19 cellular contexts compared by ENCODE assay signal in genomic region chr6:33976425-33977360, GRCh38.
DNase-seq lines count a peak whose midpoint lies in the region; ATAC-seq and TF ChIP-seq lines count a peak whose summit lies in the region.
"Had no signal": no experiment of that assay in that cellular context is flagged by ENCODE, and none has a peak within 500 bp of the region (broad histone marks: within the 10 kb centered on the region; RNA-seq: fewer than 3 reads in every experiment).

No MANE protein-coding gene starts in this region.

- no peak overlapping the region for H3K27ac ChIP-seq in coronary artery
- H3K27ac ChIP-seq: transverse colon had no signal

- H3K9me3 Mint-ChIP-seq in activated T-cell treated with anti-CD3 and anti-CD28 coated beads, Interleukin-2, amount 50 U/mL, for 24 hours: no peaks in the 10 kb centered on the region
- no peaks in the 10 kb centered on the region for H3K9me3 Mint-ChIP-seq in activated T-cell treated with anti-CD3 and anti-CD28 coated beads, Interleukin-2, amount 50 U/mL, for 72 hours
- H3K9me3 Mint-ChIP-seq in type B pancreatic cell: peaks cover 5% of the 10 kb centered on the region
- H3K9me3 Mint-ChIP-seq: natural killer cell had no signal

- no peak for TF ChIP-seq CTCF in coronary artery (IDR thresholded peaks at IDR 0.05)
- TF ChIP-seq CTCF in type B pancreatic cell (conservative IDR thresholded peaks at IDR 0.05): no peak

- no peak overlapping the region for H3K4me3 Mint-ChIP-seq in activated T-cell treated with anti-CD3 and anti-CD28 coated beads, Interleukin-2, amount 50 U/mL, for 24 hours
- H3K4me3 Mint-ChIP-seq in activated T-cell treated with anti-CD3 and anti-CD28 coated beads, Interleukin-2, amount 50 U/mL, for 72 hours: no peak overlapping the region
- peak overlapping the region; percentile 10 for H3K4me3 Mint-ChIP-seq in type B pancreatic cell
- H3K4me3 Mint-ChIP-seq: activated CD8-positive, alpha-beta T cell treated with anti-CD3 and anti-CD28 coated beads, Interleukin-2, amount 10 ng/mL, durations not matched to agents 7 days and 5 days; CD4-positive, CD25-positive, alpha-beta regulatory T cell; natural killer cell had no signal

- H3K36me3 Mint-ChIP-seq in activated T-cell treated with anti-CD3 and anti-CD28 coated beads, Interleukin-2, amount 50 U/mL, for 24 hours (ENCODE audit: low read depth): no peaks in the 10 kb centered on the region
- H3K36me3 Mint-ChIP-seq in activated T-cell treated with anti-CD3 and anti-CD28 coated beads, Interleukin-2, amount 50 U/mL, for 72 hours (ENCODE audit: insufficient read depth in 2 of 2): no peaks in the 10 kb centered on the region
- no peaks in the 10 kb centered on the region for H3K36me3 Mint-ChIP-seq in type B pancreatic cell
- H3K36me3 Mint-ChIP-seq: CD4-positive, CD25-positive, alpha-beta regulatory T cell; natural killer cell had no signal

- H3K27me3 Mint-ChIP-seq in activated T-cell treated with anti-CD3 and anti-CD28 coated beads, Interleukin-2, amount 50 U/mL, for 24 hours: peaks cover 32% of the 10 kb centered on the region
- H3K27me3 Mint-ChIP-seq in activated T-cell treated with anti-CD3 and anti-CD28 coated beads, Interleukin-2, amount 50 U/mL, for 72 hours (ENCODE audit: low read depth): peaks cover 31% of the 10 kb centered on the region
- peaks cover 45% of the 10 kb centered on the region for H3K27me3 Mint-ChIP-seq in type B pancreatic cell

- ATAC-seq in activated T-cell treated with anti-CD3 and anti-CD28 coated beads, Interleukin-2, amount 50 U/mL, for 72 hours (replicated peaks in 1 of 2): no peak
- ATAC-seq: activated CD8-positive, alpha-beta T cell treated with anti-CD3 and anti-CD28 coated beads, Interleukin-2, amount 10 ng/mL, durations not matched to agents 7 days and 5 days; natural killer cell had no signal

- H3K4me3 ChIP-seq in coronary artery: no peak overlapping the region
- H3K4me3 ChIP-seq: lung had no signal

- TF ChIP-seq POLR2A in erythroblast (IDR thresholded peaks at IDR 0.05; ENCODE audit: low read length): no peak

- peaks cover 4% of the 10 kb centered on the region for H3K4me1 Mint-ChIP-seq in activated T-cell treated with anti-CD3 and anti-CD28 coated beads, Interleukin-2, amount 50 U/mL, for 24 hours (ENCODE audit: low read depth)
- peaks cover 6% of the 10 kb centered on the region for H3K4me1 Mint-ChIP-seq in activated T-cell treated with anti-CD3 and anti-CD28 coated beads, Interleukin-2, amount 50 U/mL, for 72 hours (ENCODE audit: low read depth)
- peaks cover 11% of the 10 kb centered on the region for H3K4me1 Mint-ChIP-seq in type B pancreatic cell (ENCODE audit: unreplicated experiment)

- peak; percentile 24 for DNase-seq in activated T-cell treated with anti-CD3 and anti-CD28 coated beads, Interleukin-2, amount 50 U/mL, for 24 hours
- DNase-seq in activated T-cell treated with anti-CD3 and anti-CD28 coated beads, Interleukin-2, amount 50 U/mL, for 72 hours: no peak
- DNase-seq in coronary artery (ENCODE audit: low spot score) (peak; percentile 60), mesenteric fat pad (ENCODE audit: low spot score) (peak; percentile 57), type B pancreatic cell (ENCODE audit: extremely low spot score, unreplicated experiment) (peak; percentile 36), T-helper 1 cell (no peak), DMS 273 treated with DMSO at 0.1 percent for 48 hours (lab: John Stamatoyannopoulos, UW) (no peak), erythroblast (lab: John Stamatoyannopoulos, UW) (no peak)
- DNase-seq: activated CD8-positive, alpha-beta T cell treated with anti-CD3 and anti-CD28 coated beads, Interleukin-2, amount 10 ng/mL, durations not matched to agents 7 days and 5 days; amygdala; CD4-positive, CD25-positive, alpha-beta regulatory T cell; DMS79; foreskin fibroblast; HCEC 1CT; natural killer cell; NCI-H226; RPMI8226; transverse colon had no signal

- H3K27ac Mint-ChIP-seq in activated T-cell treated with anti-CD3 and anti-CD28 coated beads, Interleukin-2, amount 50 U/mL, for 24 hours: no peak overlapping the region
- H3K27ac Mint-ChIP-seq in activated T-cell treated with anti-CD3 and anti-CD28 coated beads, Interleukin-2, amount 50 U/mL, for 72 hours: no peak overlapping the region
- H3K27ac Mint-ChIP-seq in type B pancreatic cell: no peak overlapping the region
- H3K27ac Mint-ChIP-seq: activated CD8-positive, alpha-beta T cell treated with anti-CD3 and anti-CD28 coated beads, Interleukin-2, amount 10 ng/mL, durations not matched to agents 7 days and 5 days; CD4-positive, CD25-positive, alpha-beta regulatory T cell; natural killer cell had no signal

Comparison
In these comparisons a context has a peak if more than half of its experiments do, and no peak if none do; other contexts are left out.
1. DNase-seq: peak in activated T-cell treated with anti-CD3 and anti-CD28 coated beads, Interleukin-2, amount 50 U/mL, for 24 hours (single experiment), coronary artery (single experiment), mesenteric fat pad (single experiment) and type B pancreatic cell (single experiment); none in activated T-cell treated with anti-CD3 and anti-CD28 coated beads, Interleukin-2, amount 50 U/mL, for 72 hours (0 of 2), T-helper 1 cell (0 of 5), DMS 273 treated with DMSO at 0.1 percent for 48 hours (single experiment) and erythroblast (0 of 2).